In the genomic region with DNA sequence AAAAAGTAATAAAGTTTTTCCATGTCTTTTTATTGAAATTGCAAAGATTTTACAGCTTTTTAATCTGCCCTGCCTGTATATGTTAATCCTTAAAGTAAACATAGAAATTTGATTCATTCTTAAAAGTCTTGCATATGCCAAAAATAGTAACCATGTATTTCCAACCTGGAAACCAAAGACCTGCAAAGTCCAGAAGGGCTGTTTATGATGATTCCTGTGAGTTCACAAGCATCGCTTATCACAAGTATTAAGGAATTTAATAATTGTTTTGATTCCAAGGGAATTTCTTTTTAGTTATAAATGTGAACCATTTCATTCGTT, we compare ENCODE assay signal across 13 cellular contexts.
DNase-seq lines count a peak whose midpoint lies in the region; ATAC-seq and TF ChIP-seq lines count a peak whose summit lies in the region.
"Had no signal": no experiment of that assay in that cellular context is flagged by ENCODE, and none has a peak within 500 bp of the region (broad histone marks: within the 10 kb centered on the region; RNA-seq: fewer than 3 reads in every experiment).

No MANE protein-coding gene starts in this region.

- intact Hi-C loops in Right ventricle myocardium inferior (cut with DNase I), result no loop called here

- TF ChIP-seq CTCF in C4-2B (conservative IDR thresholded peaks at IDR 0.05) (0 out of 2 replicates have a peak, but pooled peaks have one; percentile 3), OCI-LY1 (IDR thresholded peaks at IDR 0.05; ENCODE audit: low read length) (no peak), VCaP (conservative IDR thresholded peaks at IDR 0.05) (no peak), smooth muscle cell (IDR thresholded peaks at IDR 0.05; ENCODE audit: borderline replicate concordance, insufficient read depth, poor library complexity, severe bottlenecking) (no peak)

- no peaks in the 10 kb centered on the region for H3K9me2 ChIP-seq in OCI-LY1 (ENCODE audit: low read depth, low read length)

- 96% methylated on average over 2 of the region's 2 CpGs for WGBS in smooth muscle cell (ENCODE audit: low lambda C conversion rate)

- H2AFZ ChIP-seq in OCI-LY1 (ENCODE audit: low read length), result no peak overlapping the region
- no peak overlapping the region for H2AFZ ChIP-seq in smooth muscle cell (ENCODE audit: low read depth)
- H2AFZ ChIP-seq: GM23248 had no signal

- ATAC-seq in HG03354 (IDR thresholded peaks at IDR 0.05; ENCODE audit: poor library complexity, severe bottlenecking, unreplicated experiment) (no peak), Right ventricle myocardium inferior (no peak)
- ATAC-seq: HCT116 had no signal

- H3F3A ChIP-seq in OCI-LY1 (ENCODE audit: insufficient read depth, low read length) (0 out of 2 replicates have a peak, but pooled peaks cover 11% of the 10 kb centered on the region), smooth muscle cell (ENCODE audit: low read depth) (peaks cover 15% of the 10 kb centered on the region)

- H3K9me3 ChIP-seq in OCI-LY1 (ENCODE audit: low read length), result no peaks in the 10 kb centered on the region
- H3K9me3 ChIP-seq in smooth muscle cell (replicated peaks; ENCODE audit: low read depth), result no peaks in the 10 kb centered on the region
- H3K9me3 ChIP-seq: Caco-2 had no signal

- no peak for DNase-seq in smooth muscle cell (lab: John Stamatoyannopoulos, UW; ENCODE audit: unreplicated experiment)
- DNase-seq in stimulated activated naive CD4-positive, alpha-beta T cell (lab: John Stamatoyannopoulos, UW), result no peak
- no peak for DNase-seq in Right ventricle myocardium inferior (ENCODE audit: missing footprints)
- no peak for DNase-seq in NAMALWA (ENCODE audit: low spot score)
- DNase-seq: Caco-2, GM23248 had no signal

- H3K4me2 ChIP-seq in OCI-LY1 (ENCODE audit: low read length) (no peak overlapping the region), smooth muscle cell (no peak overlapping the region)
- H3K4me2 ChIP-seq: BLaER1 treated with 17β-estradiol and CSF1 and Interleukin-3, amounts not matched to agents 10 nM and 100 nM had no signal

- H3K4me1 ChIP-seq in OCI-LY1 (ENCODE audit: insufficient read depth, low read length, severe bottlenecking) (peaks cover 7% of the 10 kb centered on the region), smooth muscle cell (ENCODE audit: low read depth) (no peaks in the 10 kb centered on the region)
- H3K4me1 ChIP-seq: Caco-2 had no signal

- no peak overlapping the region for H3K27ac ChIP-seq in C4-2B
- H3K27ac ChIP-seq in OCI-LY1 (ENCODE audit: low read depth, low read length, poor library complexity, severe bottlenecking), result peak overlapping the region; percentile 38
- H3K27ac ChIP-seq in VCaP, result peak overlapping the region; percentile 50
- H3K27ac ChIP-seq in smooth muscle cell (ENCODE audit: low read depth), result peak overlapping the region; percentile 14
- H3K27ac ChIP-seq: BLaER1 treated with 17β-estradiol and CSF1 and Interleukin-3, amounts not matched to agents 10 nM and 100 nM; GM23248; HL-60 had no signal

- H3K36me3 ChIP-seq in OCI-LY1 (ENCODE audit: insufficient read depth, low read length) (peaks cover 11% of the 10 kb centered on the region; the same call in 1 of the 2 replicates), smooth muscle cell (ENCODE audit: low read depth) (no peaks in the 10 kb centered on the region)

- H3K79me2 ChIP-seq in OCI-LY1 (ENCODE audit: insufficient read depth, low read length) (no peaks in the 10 kb centered on the region), smooth muscle cell (ENCODE audit: low read depth) (peaks cover 11% of the 10 kb centered on the region)

- H3K9ac ChIP-seq in OCI-LY1 (ENCODE audit: low read length), result no peak overlapping the region
- H3K9ac ChIP-seq in smooth muscle cell (ENCODE audit: low read depth), result no peak overlapping the region
- H3K9ac ChIP-seq: BLaER1 treated with 17β-estradiol and CSF1 and Interleukin-3, amounts not matched to agents 10 nM and 100 nM; GM23248 had no signal

- no peaks in the 10 kb centered on the region for H3K27me3 ChIP-seq in OCI-LY1 (ENCODE audit: insufficient read depth, low read length)
- no peaks in the 10 kb centered on the region for H3K27me3 ChIP-seq in smooth muscle cell (ENCODE audit: low read depth)
- H3K27me3 ChIP-seq: BLaER1 treated with 17β-estradiol and CSF1 and Interleukin-3, amounts not matched to agents 10 nM and 100 nM had no signal

- H3K4me3 ChIP-seq in OCI-LY1 (ENCODE audit: low read depth, low read length, poor library complexity, severe bottlenecking), result no peak overlapping the region
- no peak overlapping the region for H3K4me3 ChIP-seq in smooth muscle cell
- H3K4me3 ChIP-seq: BLaER1 treated with 17β-estradiol and CSF1 and Interleukin-3, amounts not matched to agents 10 nM and 100 nM; GM23248 had no signal

- H4K20me1 ChIP-seq in OCI-LY1 (ENCODE audit: insufficient read depth, low read length) (no peaks in the 10 kb centered on the region), smooth muscle cell (ENCODE audit: low read depth) (peaks cover 42% of the 10 kb centered on the region)
- H4K20me1 ChIP-seq: BLaER1 treated with 17β-estradiol and CSF1 and Interleukin-3, amounts not matched to agents 10 nM and 100 nM had no signal
